34 cellular contexts compared by ENCODE assay signal in the genomic region with DNA sequence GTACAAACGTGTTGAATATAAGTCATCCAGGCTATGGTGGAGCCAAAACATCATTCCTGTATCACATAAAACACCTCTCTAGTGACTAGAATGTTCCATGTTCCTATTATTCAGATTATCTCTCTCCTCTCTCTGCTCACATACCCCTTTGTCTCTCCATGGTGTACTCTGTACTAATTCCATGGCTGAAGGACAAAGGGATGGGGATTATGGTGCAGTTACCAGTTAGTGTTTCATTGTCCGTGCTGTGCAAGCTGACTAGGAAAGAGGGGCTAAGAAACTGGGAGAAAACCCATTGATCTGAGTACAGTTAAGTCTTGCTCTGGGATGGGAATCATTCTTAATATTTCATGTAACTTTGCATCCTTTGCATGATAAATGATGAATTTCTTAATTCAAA.
"Had no signal": no experiment of that assay in that cellular context is flagged by ENCODE, and none has a peak within 500 bp of the region (broad histone marks: within the 10 kb centered on the region; RNA-seq: fewer than 3 reads in every experiment).

No MANE protein-coding gene starts in this region.

- H3K4me3 ChIP-seq: MG63 had no signal

- H3K27me3 ChIP-seq: MG63 had no signal

- H3K36me3 ChIP-seq: MG63 had no signal

- H3K9me3 ChIP-seq: MG63 had no signal

- DNase-seq: Karpas-422, Kasumi-1, MG63, MM.1S, NCI-H1048, NCI-H1092, NCI-H1092 treated with DMSO at 0.1 percent for 48 hours, NCI-H1105, NCI-H1105 treated with DMSO at 0.1 percent for 48 hours, NCI-H1417, NCI-H1417 treated with DMSO at 0.1 percent for 48 hours, NCI-H1436, NCI-H1436 treated with DMSO at 0.1 percent for 48 hours, NCI-H146, NCI-H1694, NCI-H1694 treated with DMSO at 0.1 percent for 48 hours, NCI-H187, NCI-H187 treated with DMSO at 0.1 percent for 48 hours, NCI-H1930, NCI-H2029, NCI-H2029 treated with DMSO at 0.1 percent for 48 hours, NCI-H2081, NCI-H2081 treated with DMSO at 0.1 percent for 48 hours, NCI-H2107, NCI-H2171, NCI-H2171 treated with DMSO at 0.1 percent for 48 hours, NCI-H2227 treated with DMSO at 0.1 percent for 48 hours, NCI-H226, NCI-H345, NCI-H446, NCI-H446 treated with DMSO at 0.1 percent for 48 hours, NCI-H510A, NCI-H510A treated with DMSO at 0.1 percent for 48 hours, NCI-H524 had no signal
